ENCODE assay signal across 13 cellular contexts in the genomic region with DNA sequence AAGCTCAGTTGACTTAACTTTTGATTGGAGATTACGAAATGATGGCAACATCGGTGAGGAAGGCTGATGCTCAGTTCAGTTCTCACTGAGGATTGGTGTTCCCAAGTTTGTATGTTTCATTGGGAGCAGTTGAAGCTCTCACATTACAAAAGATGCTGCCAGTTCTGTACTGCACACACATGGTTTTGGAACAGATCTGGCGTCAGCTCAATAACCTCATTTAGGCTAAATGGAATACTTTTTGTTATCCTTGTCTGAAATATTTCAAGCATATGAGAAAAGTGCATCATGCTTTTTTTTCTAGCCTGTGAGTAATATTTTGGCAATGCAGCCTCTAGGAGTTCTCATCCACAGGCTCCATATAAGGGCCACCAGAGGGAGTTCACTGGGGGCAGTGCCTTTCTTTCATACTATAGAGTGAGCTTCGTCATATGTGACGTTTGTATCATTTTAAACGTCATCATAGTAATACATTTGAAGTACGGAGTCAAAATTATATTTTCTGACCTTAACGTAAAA. TPM values are rescaled to one million over a fixed set of nuclear protein-coding genes. Genes with fewer than 3 reads are reported as not detected.
DNase-seq lines count a peak whose midpoint lies in the region; ATAC-seq and TF ChIP-seq lines count a peak whose summit lies in the region.
"Had no signal": no experiment of that assay in that cellular context is flagged by ENCODE, and none has a peak within 500 bp of the region (broad histone marks: within the 10 kb centered on the region; RNA-seq: fewer than 3 reads in every experiment).

No MANE protein-coding gene starts in this region.

- H3K4me1 Mint-ChIP-seq in type B pancreatic cell (ENCODE audit: unreplicated experiment), result peaks cover 26% of the 10 kb centered on the region

- H3K27me3 Mint-ChIP-seq in type B pancreatic cell, result no peaks in the 10 kb centered on the region

- no peaks in the 10 kb centered on the region for H3K9me3 ChIP-seq in body of pancreas
- H3K9me3 ChIP-seq: Peyer's patch, tibial nerve had no signal

- no peaks in the 10 kb centered on the region for H3K36me3 Mint-ChIP-seq in type B pancreatic cell
- H3K36me3 Mint-ChIP-seq: activated CD4-positive, alpha-beta memory T cell treated with anti-CD3 and anti-CD28 coated beads for 36 hours had no signal

- intact Hi-C loops in body of pancreas (cut with DNase I), result no loop called here

- WGBS in body of pancreas, 2 donors, result 66 to 69% methylated on average over 8 of the region's 8 CpGs

- peak; percentile 64 for TF ChIP-seq CTCF in HFF-Myc (IDR thresholded peaks at IDR 0.05; ENCODE audit: low read depth, low read length, missing control alignments)
- no peak for TF ChIP-seq CTCF in body of pancreas (IDR thresholded peaks at IDR 0.05)
- TF ChIP-seq CTCF in type B pancreatic cell (conservative IDR thresholded peaks at IDR 0.05), result peak; percentile 39

- H3K27ac ChIP-seq in body of pancreas, result no peak overlapping the region
- H3K27ac ChIP-seq: KMS-11 had no signal

- no peak overlapping the region for H3K27ac Mint-ChIP-seq in type B pancreatic cell
- H3K27ac Mint-ChIP-seq: activated CD4-positive, alpha-beta memory T cell treated with anti-CD3 and anti-CD28 coated beads for 36 hours had no signal

- H3K4me3 ChIP-seq in HFF-Myc (replicated peaks; ENCODE audit: low read depth, low read length), result no peak overlapping the region
- H3K4me3 ChIP-seq in body of pancreas, result no peak overlapping the region
- H3K4me3 ChIP-seq: tibial nerve had no signal

- H3K36me3 ChIP-seq in body of pancreas (replicated peaks in 1 of 2; ENCODE audit: insufficient read depth in 1 of 2, low read depth in 2 of 2), result no peaks in the 10 kb centered on the region
- H3K36me3 ChIP-seq: Peyer's patch, tibial nerve had no signal

- H3K27me3 ChIP-seq in body of pancreas, result no peaks in the 10 kb centered on the region
- H3K27me3 ChIP-seq: Peyer's patch, tibial nerve had no signal

- no peaks in the 10 kb centered on the region for H3K9me3 Mint-ChIP-seq in type B pancreatic cell
- H3K9me3 Mint-ChIP-seq: activated CD4-positive, alpha-beta memory T cell treated with anti-CD3 and anti-CD28 coated beads for 36 hours had no signal

- no peak for TF ChIP-seq POLR2A in body of pancreas (IDR thresholded peaks at IDR 0.05)

- DNase-seq in HFF-Myc (ENCODE audit: extremely low read depth, low read depth) (peak; percentile 95), body of pancreas (peak in 1 of 4 donors; percentile 12), hepatic stellate cell (ENCODE audit: low spot score) (peak; percentile 49), type B pancreatic cell (ENCODE audit: extremely low spot score, unreplicated experiment) (no peak), NCI-H526 (lab: John Stamatoyannopoulos, UW) (no peak), cerebellum (ENCODE audit: low spot score) (no peak)
- DNase-seq: activated CD4-positive, alpha-beta memory T cell treated with anti-CD3 and anti-CD28 coated beads for 36 hours; cerebellar nuclear complex; Peyer's patch; stimulated activated CD4-positive, alpha-beta T cell treated with anti-CD3 and anti-CD28 coated beads, Interleukin-1b, Interleukin-23, amount 100 ng/mL, for 48 hours had no signal

- ATAC-seq in body of pancreas, result peak; percentile 31
- no peak for ATAC-seq in HG03097 (IDR thresholded peaks at IDR 0.05; ENCODE audit: low FRiP score, unreplicated experiment)

- no peak overlapping the region for H3K4me3 Mint-ChIP-seq in type B pancreatic cell
- H3K4me3 Mint-ChIP-seq: activated CD4-positive, alpha-beta memory T cell treated with anti-CD3 and anti-CD28 coated beads for 36 hours had no signal

- no peaks in the 10 kb centered on the region for H3K4me1 ChIP-seq in body of pancreas
- H3K4me1 ChIP-seq: Peyer's patch had no signal

RNA-seq across cellular contexts. Expression of gene ENPEP, which starts 4.1 kb away (rescaled TPM):
- total RNA-seq in body of pancreas (1 to 10 TPM in 1 of 2 donors, under 1 TPM in 1; 0.78 to 4.0 TPM), type B pancreatic cell (ENCODE audit: low replicate concordance) (6.2 and 8.6 TPM in 2 replicates), cerebellum (2.7 TPM)
- total RNA-seq: activated CD4-positive, alpha-beta memory T cell treated with anti-CD3 and anti-CD28 coated beads for 36 hours had no signal

Comparison
In these comparisons a context has a peak if more than half of its experiments do, and no peak if none do; other contexts are left out.
1. DNase-seq: peak in HFF-Myc (single experiment) and hepatic stellate cell (single experiment); none in type B pancreatic cell (single experiment), NCI-H526 (0 of 2) and cerebellum (single experiment).
2. CTCF ChIP-seq: peak in HFF-Myc (single experiment) and type B pancreatic cell (single experiment); none in body of pancreas (0 of 7).